Comparison of ENCODE assay signal across 18 cellular contexts in genomic region chr21:34446946-34447345, GRCh38. TPM values are rescaled to one million over a fixed set of nuclear protein-coding genes. Genes with fewer than 3 reads are reported as not detected.
"Had no signal": no experiment of that assay in that cellular context is flagged by ENCODE, and none has a peak within 500 bp of the region (broad histone marks: within the 10 kb centered on the region; RNA-seq: fewer than 3 reads in every experiment).

No MANE protein-coding gene starts in this region.

RNA-seq across cellular contexts. Expression of gene SMIM34, which starts 23.2 kb away (rescaled TPM):
- total RNA-seq: activated B cell treated with CpG ODN at 0.5 μM for 24 hours; activated CD4-positive, alpha-beta memory T cell treated with anti-CD3 and anti-CD28 coated beads for 36 hours; activated CD4-positive, alpha-beta T cell treated with anti-CD3 and anti-CD28 coated beads, Interleukin-2, amount 10 ng/mL, durations not matched to agents 24 days and 14 days; activated CD8-positive, alpha-beta memory T cell treated with anti-CD3 and anti-CD28 coated beads for 36 hours; activated CD8-positive, alpha-beta T cell treated with anti-CD3 and anti-CD28 coated beads for 36 hours; activated naive CD4-positive, alpha-beta T cell treated with anti-CD3 and anti-CD28 coated beads for 36 hours; activated naive CD4-positive, alpha-beta T cell treated with anti-CD3 and anti-CD28 coated beads, Interleukin-2, amount 50 U/mL, for 72 hours; activated naive CD8-positive, alpha-beta T cell treated with anti-CD3 and anti-CD28 coated beads for 36 hours; activated T-cell treated with anti-CD3 and anti-CD28 coated beads, Interleukin-2, amount 50 U/mL, for 4 hours; activated T-cell treated with anti-CD3 and anti-CD28 coated beads, Interleukin-2, amount 50 U/mL, for 72 hours; activated T-helper 1 cell treated with anti-CD3 and anti-CD28 coated beads, Interleukin-12 subunit alpha, Interleukin-12 subunit beta, Interleukin-2, Interleukin-4 antibody, amounts not matched to agents 30 ng/mL and 10 ng/mL and 1 ng/mL, durations not matched to agents 14 hours and 24 hours and 36 hours; activated T-helper 17 cell treated with anti-CD3 and anti-CD28 coated beads, Interleukin-2, amount 50 U/mL, for 72 hours; aorta; astrocyte; body of pancreas; breast epithelium; cardiac muscle cell had no signal
- polyA plus RNA-seq: adrenal gland, aorta, cardiac muscle cell had no signal
